1 cellular context compared by ENCODE assay signal in genomic region chr4:102809190-102809589, GRCh38.
TF ChIP-seq lines count a peak whose summit lies in the region.

No MANE protein-coding gene starts in this region.

TF ChIP-seq in GM12878, 131 proteins besides CTCF, POLR2A, EP300 and RAD21:
- no peak for TF ChIP-seq ETV6 (conservative IDR thresholded peaks at IDR 0.05 in 1 of 2, IDR thresholded peaks at IDR 0.05 in 1 of 2; ENCODE audit: borderline replicate concordance in 1 of 2, low read depth in 1 of 2)
- no peak for TF ChIP-seq POLR2AphosphoS2 (IDR thresholded peaks at IDR 0.05; ENCODE audit: low read depth, low read length)
- no peak for TF ChIP-seq MLLT1 (IDR thresholded peaks at IDR 0.05)
- no peak for TF ChIP-seq SUPT20H (IDR thresholded peaks at IDR 0.05; ENCODE audit: borderline replicate concordance, control insufficient read depth, low read depth, low read length)
- TF ChIP-seq, protein P1, sequence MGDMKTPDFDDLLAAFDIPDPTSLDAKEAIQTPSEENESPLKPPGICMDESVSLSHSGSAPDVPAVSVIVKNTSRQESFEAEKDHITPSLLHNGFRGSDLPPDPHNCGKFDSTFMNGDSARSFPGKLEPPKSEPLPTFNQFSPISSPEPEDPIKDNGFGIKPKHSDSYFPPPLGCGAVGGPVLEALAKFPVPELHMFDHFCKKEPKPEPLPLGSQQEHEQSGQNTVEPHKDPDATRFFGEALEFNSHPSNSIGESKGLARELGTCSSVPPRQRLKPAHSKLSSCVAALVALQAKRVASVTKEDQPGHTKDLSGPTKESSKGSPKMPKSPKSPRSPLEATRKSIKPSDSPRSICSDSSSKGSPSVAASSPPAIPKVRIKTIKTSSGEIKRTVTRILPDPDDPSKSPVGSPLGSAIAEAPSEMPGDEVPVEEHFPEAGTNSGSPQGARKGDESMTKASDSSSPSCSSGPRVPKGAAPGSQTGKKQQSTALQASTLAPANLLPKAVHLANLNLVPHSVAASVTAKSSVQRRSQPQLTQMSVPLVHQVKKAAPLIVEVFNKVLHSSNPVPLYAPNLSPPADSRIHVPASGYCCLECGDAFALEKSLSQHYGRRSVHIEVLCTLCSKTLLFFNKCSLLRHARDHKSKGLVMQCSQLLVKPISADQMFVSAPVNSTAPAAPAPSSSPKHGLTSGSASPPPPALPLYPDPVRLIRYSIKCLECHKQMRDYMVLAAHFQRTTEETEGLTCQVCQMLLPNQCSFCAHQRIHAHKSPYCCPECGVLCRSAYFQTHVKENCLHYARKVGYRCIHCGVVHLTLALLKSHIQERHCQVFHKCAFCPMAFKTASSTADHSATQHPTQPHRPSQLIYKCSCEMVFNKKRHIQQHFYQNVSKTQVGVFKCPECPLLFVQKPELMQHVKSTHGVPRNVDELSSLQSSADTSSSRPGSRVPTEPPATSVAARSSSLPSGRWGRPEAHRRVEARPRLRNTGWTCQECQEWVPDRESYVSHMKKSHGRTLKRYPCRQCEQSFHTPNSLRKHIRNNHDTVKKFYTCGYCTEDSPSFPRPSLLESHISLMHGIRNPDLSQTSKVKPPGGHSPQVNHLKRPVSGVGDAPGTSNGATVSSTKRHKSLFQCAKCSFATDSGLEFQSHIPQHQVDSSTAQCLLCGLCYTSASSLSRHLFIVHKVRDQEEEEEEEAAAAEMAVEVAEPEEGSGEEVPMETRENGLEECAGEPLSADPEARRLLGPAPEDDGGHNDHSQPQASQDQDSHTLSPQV (IDR thresholded peaks at IDR 0.05): no peak
- TF ChIP-seq EZH2 (IDR thresholded peaks at IDR 0.05; ENCODE audit: borderline replicate concordance, control insufficient read depth, low read depth, low read length): no peak
